9 cellular contexts compared by ENCODE assay signal in the genomic region with DNA sequence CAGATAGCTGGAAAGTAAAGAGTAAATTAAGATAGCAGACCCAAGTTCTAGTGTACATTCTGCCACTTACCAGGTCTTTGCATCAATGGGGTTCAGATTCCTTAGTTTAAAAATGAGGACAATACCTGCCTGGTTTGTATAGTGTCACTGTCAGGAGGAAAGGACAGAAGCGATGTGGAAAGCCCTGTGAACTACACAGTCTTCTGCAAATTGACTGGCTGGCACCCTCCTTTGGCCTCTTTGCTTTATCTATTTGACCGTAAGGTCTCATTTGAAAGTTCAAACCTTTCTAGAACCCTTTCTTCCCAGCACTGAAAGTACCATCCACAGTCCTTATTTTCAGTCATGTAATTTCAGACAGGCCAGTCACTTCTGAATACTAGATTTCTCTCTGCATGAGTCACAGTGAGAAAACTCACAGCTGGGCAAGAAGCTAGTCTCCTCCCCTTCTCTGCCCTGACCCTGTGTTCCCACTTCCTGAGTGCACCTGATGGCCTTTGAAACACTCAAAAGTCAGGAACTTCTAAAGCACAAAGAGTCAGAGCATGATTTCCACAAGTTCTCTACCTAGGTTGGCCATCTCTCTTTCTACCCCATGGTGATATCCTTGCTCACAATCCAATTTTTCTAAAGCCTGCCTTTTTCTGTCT.
DNase-seq lines count a peak whose midpoint lies in the region; ATAC-seq and TF ChIP-seq lines count a peak whose summit lies in the region.
"Had no signal": no experiment of that assay in that cellular context is flagged by ENCODE, and none has a peak within 500 bp of the region (broad histone marks: within the 10 kb centered on the region; RNA-seq: fewer than 3 reads in every experiment).

No MANE protein-coding gene starts in this region.

- in situ Hi-C loops in Caki2 (cut with HindIII; ENCODE audit: low pct_unique_long_range_greater_than_20kb, low sequenced_read_pairs): no loop called here

- no peak overlapping the region for H3K4me2 ChIP-seq in fibroblast of lung (ENCODE audit: extremely low read depth, insufficient read depth, low read length)

- H3K4me1 ChIP-seq in fibroblast of lung (ENCODE audit: control insufficient read depth, extremely low read depth, insufficient read depth, low read length) (no peaks in the 10 kb centered on the region), vagina (no peaks in the 10 kb centered on the region)

- no peak for TF ChIP-seq CTCF in fibroblast of lung (conservative IDR thresholded peaks at IDR 0.05 in 1 of 2, IDR thresholded peaks at IDR 0.05 in 1 of 2; ENCODE audit: low read depth in 1 of 2, low read length in 2 of 2)
- TF ChIP-seq CTCF in vagina (IDR thresholded peaks at IDR 0.05): no peak

- no peaks in the 10 kb centered on the region for H3K9me3 ChIP-seq in fibroblast of lung (ENCODE audit: control insufficient read depth, insufficient read depth, low read depth, low read length)
- no peaks in the 10 kb centered on the region for H3K9me3 ChIP-seq in vagina

- no peaks in the 10 kb centered on the region for H3K79me2 ChIP-seq in fibroblast of lung (ENCODE audit: control insufficient read depth, insufficient read depth, low read length)

- no peak overlapping the region for H2AFZ ChIP-seq in fibroblast of lung (ENCODE audit: low read length)

- H4K20me1 ChIP-seq in fibroblast of lung (ENCODE audit: control insufficient read depth, extremely low read depth, insufficient read depth, low read length): no peaks in the 10 kb centered on the region

- H3K27ac ChIP-seq in fibroblast of lung (ENCODE audit: insufficient read depth, low read length) (no peak overlapping the region), vagina (no peak overlapping the region)

- DNase-seq in Caki2 (ENCODE audit: low read depth) (peak; percentile 31), fibroblast of lung (ENCODE audit: low read depth in 2 of 2) (peak; percentile 0 to 86), D341Med (ENCODE audit: low spot score) (no peak), cerebellum (ENCODE audit: low spot score) (no peak), vagina (ENCODE audit: extremely low spot score in 2 of 2) (no peak)
- DNase-seq in stimulated activated CD4-positive, alpha-beta T cell treated with anti-CD3 and anti-CD28 coated beads, Interleukin-4, amount 100 ng/mL, for 4 hours: no peak
- DNase-seq: COR-L47 had no signal

- H3K27me3 ChIP-seq in fibroblast of lung (ENCODE audit: control insufficient read depth, insufficient read depth, low read length) (no peaks in the 10 kb centered on the region), vagina (no peaks in the 10 kb centered on the region)

- ATAC-seq in GM21381 (IDR thresholded peaks at IDR 0.05; ENCODE audit: unreplicated experiment) (peak; percentile 94), HG03457 (IDR thresholded peaks at IDR 0.05; ENCODE audit: unreplicated experiment) (peak; percentile 98)

- TF ChIP-seq POLR2A in vagina (IDR thresholded peaks at IDR 0.05): no peak

- intact Hi-C loops in vagina (cut with DNase I): no loop called here

- H3K4me3 ChIP-seq in fibroblast of lung (replicated peaks in 1 of 4; ENCODE audit: control extremely low read depth in 1 of 4, insufficient read depth in 1 of 4, low read depth in 3 of 4, low read length in 4 of 4) (no peak overlapping the region), vagina (no peak overlapping the region)

- H3K36me3 ChIP-seq in fibroblast of lung (ENCODE audit: control insufficient read depth, insufficient read depth, low read length) (no peaks in the 10 kb centered on the region), vagina (no peaks in the 10 kb centered on the region)

- no peak overlapping the region for H3K9ac ChIP-seq in fibroblast of lung (ENCODE audit: insufficient read depth, low read length)

Comparison
In these comparisons a context has a peak if more than half of its experiments do, and no peak if none do; other contexts are left out.
1. DNase-seq: peak in Caki2 (single experiment) and fibroblast of lung (2 of 2); none in stimulated activated CD4-positive, alpha-beta T cell treated with anti-CD3 and anti-CD28 coated beads, Interleukin-4, amount 100 ng/mL, for 4 hours (0 of 2), D341Med (single experiment), cerebellum (single experiment) and vagina (0 of 2).